ENCODE assay signal across 8 cellular contexts in genomic region chr4:125313989-125314602, GRCh38. TPM values are rescaled to one million over a fixed set of nuclear protein-coding genes. Genes with fewer than 3 reads are reported as not detected.
A peak's percentile ranks its signal among the peaks of the same experiment; 100 is the strongest.
DNase-seq lines count a peak whose midpoint lies in the region; ATAC-seq and TF ChIP-seq lines count a peak whose summit lies in the region.

No MANE protein-coding gene starts in this region.

- TF ChIP-seq CTCF in gastroesophageal sphincter (IDR thresholded peaks at IDR 0.05) (no peak), GM20000 (IDR thresholded peaks at IDR 0.05; ENCODE audit: extremely low read depth, missing control alignments) (no peak)

- DNase-seq in H4 (ENCODE audit: low spot score) (peak; percentile 19), SK-N-MC (ENCODE audit: low read depth, low spot score) (peak; percentile 60), skeletal muscle cell (ENCODE audit: low read depth) (no peak), GM20000 (ENCODE audit: low spot score) (no peak)
- no peak for DNase-seq in stimulated activated CD4-positive, alpha-beta T cell treated with anti-CD3 and anti-CD28 coated beads, Interleukin-2, amount 100 ng/mL, for 48 hours

- peaks cover 0 to 26% (median 8%) of the 10 kb centered on the region in 3 donors for H3K4me1 ChIP-seq in gastroesophageal sphincter

- no peak for TF ChIP-seq POLR2A in gastroesophageal sphincter (IDR thresholded peaks at IDR 0.05)

- peaks cover 37% of the 10 kb centered on the region for H3K36me3 ChIP-seq in SK-N-MC (ENCODE audit: insufficient read depth, low read length)
- H3K36me3 ChIP-seq in gastroesophageal sphincter, result no peaks in the 10 kb centered on the region

- WGBS in gastroesophageal sphincter (ENCODE audit: low coverage in 1 of 2), 2 donors, result 10 to 17% methylated on average over 5 to 6 of the region's 6 CpGs

- H3K27ac ChIP-seq in SK-N-MC (peak overlapping the region; percentile 96), gastroesophageal sphincter (peak overlapping the region; percentile 57 to 94 (median 87))

- ATAC-seq in gastroesophageal sphincter (no peak), HG02981 (IDR thresholded peaks at IDR 0.05; ENCODE audit: unreplicated experiment) (no peak), GM21737 (IDR thresholded peaks at IDR 0.05; ENCODE audit: unreplicated experiment) (no peak)

- TF ChIP-seq EP300 in gastroesophageal sphincter (IDR thresholded peaks at IDR 0.05), result no peak

- H3K4me3 ChIP-seq in SK-N-MC (peak overlapping the region; percentile 89), gastroesophageal sphincter (peak overlapping the region; percentile 73 to 79), skeletal muscle cell (ENCODE audit: low read depth, low read length) (peak overlapping the region; percentile 95)

- H3K27me3 ChIP-seq in gastroesophageal sphincter, result no peaks in the 10 kb centered on the region

- peak overlapping the region; percentile 96 for H3K9ac ChIP-seq in SK-N-MC (ENCODE audit: insufficient read length)

- H3K9me3 ChIP-seq in SK-N-MC (ENCODE audit: low read depth, low read length), result peaks cover 4% of the 10 kb centered on the region
- H3K9me3 ChIP-seq in gastroesophageal sphincter, result peaks cover 0 to 8% (median 0%) of the 10 kb centered on the region in 3 donors

RNA-seq across cellular contexts. Expression of gene FAT4, which starts 0.7 kb away (rescaled TPM):
- 8.8 and 9.0 TPM in 2 replicates for total RNA-seq in H4 (2014; rRNA removed; shearing (Covaris generic))
- 10 to 100 TPM; 37.4 to 71.2 (median 41.1) TPM for total RNA-seq in gastroesophageal sphincter

Comparison
In these comparisons a context has a peak if more than half of its experiments do, and no peak if none do; other contexts are left out.
1. DNase-seq: peak in H4 (single experiment) and SK-N-MC (single experiment); none in skeletal muscle cell (single experiment), GM20000 (single experiment) and stimulated activated CD4-positive, alpha-beta T cell treated with anti-CD3 and anti-CD28 coated beads, Interleukin-2, amount 100 ng/mL, for 48 hours (0 of 2).
2. Peak in every context shown above with its lines, with median percentiles within 50 percentile points of each other: H3K4me3 ChIP-seq.